ENCODE assay signal across 1 cellular context in the genomic region with DNA sequence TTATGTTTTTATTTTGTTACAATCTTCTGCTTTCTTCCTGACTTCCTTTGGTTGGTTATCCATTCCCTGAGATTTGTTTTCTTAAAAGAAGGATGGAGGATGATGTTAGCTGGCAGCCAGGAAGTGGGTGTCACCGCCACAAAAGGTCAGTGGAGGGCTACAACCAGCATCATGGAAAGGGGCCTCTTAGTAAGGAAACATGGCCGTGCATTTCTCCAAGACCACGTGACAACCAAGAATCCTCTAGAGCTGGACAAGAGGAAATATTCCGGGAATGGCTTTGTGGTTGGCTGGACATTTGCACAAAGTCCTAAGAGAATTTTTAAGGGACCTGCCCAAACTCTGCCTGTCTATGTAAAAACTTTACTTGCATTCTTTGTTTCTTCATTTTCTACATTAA.
TF ChIP-seq lines count a peak whose summit lies in the region.

No MANE protein-coding gene starts in this region.

TF ChIP-seq in GM12878, 131 proteins besides CTCF, POLR2A, EP300 and RAD21 (continued from another document):
- TF ChIP-seq, protein P1, sequence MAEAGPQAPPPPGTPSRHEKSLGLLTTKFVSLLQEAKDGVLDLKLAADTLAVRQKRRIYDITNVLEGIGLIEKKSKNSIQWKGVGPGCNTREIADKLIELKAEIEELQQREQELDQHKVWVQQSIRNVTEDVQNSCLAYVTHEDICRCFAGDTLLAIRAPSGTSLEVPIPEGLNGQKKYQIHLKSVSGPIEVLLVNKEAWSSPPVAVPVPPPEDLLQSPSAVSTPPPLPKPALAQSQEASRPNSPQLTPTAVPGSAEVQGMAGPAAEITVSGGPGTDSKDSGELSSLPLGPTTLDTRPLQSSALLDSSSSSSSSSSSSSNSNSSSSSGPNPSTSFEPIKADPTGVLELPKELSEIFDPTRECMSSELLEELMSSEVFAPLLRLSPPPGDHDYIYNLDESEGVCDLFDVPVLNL (IDR thresholded peaks at IDR 0.05; ENCODE audit: low read depth, low read length) = no peak
- TF ChIP-seq, protein P2, sequence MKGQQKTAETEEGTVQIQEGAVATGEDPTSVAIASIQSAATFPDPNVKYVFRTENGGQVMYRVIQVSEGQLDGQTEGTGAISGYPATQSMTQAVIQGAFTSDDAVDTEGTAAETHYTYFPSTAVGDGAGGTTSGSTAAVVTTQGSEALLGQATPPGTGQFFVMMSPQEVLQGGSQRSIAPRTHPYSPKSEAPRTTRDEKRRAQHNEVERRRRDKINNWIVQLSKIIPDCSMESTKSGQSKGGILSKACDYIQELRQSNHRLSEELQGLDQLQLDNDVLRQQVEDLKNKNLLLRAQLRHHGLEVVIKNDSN (IDR thresholded peaks at IDR 0.05; ENCODE audit: borderline replicate concordance, extremely low read length, insufficient read depth, low read depth, low read length) = no peak
- TF ChIP-seq BRCA1 (IDR thresholded peaks at IDR 0.05; ENCODE audit: low read depth, low read length) = no peak
- TF ChIP-seq NKRF (conservative IDR thresholded peaks at IDR 0.05) = no peak
- TF ChIP-seq MYC (IDR thresholded peaks at IDR 0.05; ENCODE audit: insufficient read depth, insufficient read length, insufficient replicate concordance, low read length, severe bottlenecking) = no peak
- no peak for TF ChIP-seq IRF3 (IDR thresholded peaks at IDR 0.05)
- TF ChIP-seq CHD1 (IDR thresholded peaks at IDR 0.05; ENCODE audit: low read depth, low read length) = no peak
- TF ChIP-seq NRF1 (conservative IDR thresholded peaks at IDR 0.05; ENCODE audit: low read depth, low read length) = no peak
- TF ChIP-seq SREBF2 (IDR thresholded peaks at IDR 0.05; ENCODE audit: low read length) = no peak
- TF ChIP-seq RUNX3 (IDR thresholded peaks at IDR 0.05; ENCODE audit: low read length) = no peak
